In genomic region chr2:20593072-20594034, GRCh38 we compare ENCODE assay signal across 1 cellular context.
TF ChIP-seq lines count a peak whose summit lies in the region.

No MANE protein-coding gene starts in this region.

TF ChIP-seq in HepG2, 621 proteins besides CTCF, POLR2A, EP300 and RAD21 (continues in another document):
- TF ChIP-seq AHDC1 (CRISPR knock-in tag; IDR thresholded peaks at IDR 0.05; ENCODE audit: borderline replicate concordance) (peak; percentile 95), PHF5A (CRISPR knock-in tag; IDR thresholded peaks at IDR 0.05; ENCODE audit: low read depth, unreplicated experiment) (peak; percentile 91), ZNF510 (CRISPR knock-in tag; IDR thresholded peaks at IDR 0.05; ENCODE audit: low read depth) (peak; percentile 90; the same call in 1 of the 2 replicates), JARID2 (CRISPR knock-in tag; IDR thresholded peaks at IDR 0.05; ENCODE audit: insufficient replicate concordance) (peak; percentile 21), ZNF12 (CRISPR knock-in tag; IDR thresholded peaks at IDR 0.05) (peak; percentile 72; the same call in 1 of the 2 replicates), IKZF1 (IDR thresholded peaks at IDR 0.05) (no peak), CEBPB (IDR thresholded peaks at IDR 0.05; ENCODE audit: borderline replicate concordance, low read depth, low read length) (peak; percentile 60; the same call in 1 of the 2 replicates), ZNF343 (CRISPR knock-in tag; IDR thresholded peaks at IDR 0.05) (peak; percentile 95), ZBTB8A (CRISPR knock-in tag; IDR thresholded peaks at IDR 0.05; ENCODE audit: borderline replicate concordance, low read depth) (0 out of 2 replicates have a peak, but pooled peaks have one; percentile 17), TEF (CRISPR knock-in tag; IDR thresholded peaks at IDR 0.05) (no peak), ZNF354B (CRISPR knock-in tag; IDR thresholded peaks at IDR 0.05) (peak; percentile 98), ZFYVE20 (CRISPR knock-in tag; IDR thresholded peaks at IDR 0.05; ENCODE audit: borderline replicate concordance, low read depth) (no peak), ZNF446 (CRISPR knock-in tag; IDR thresholded peaks at IDR 0.05) (peak; percentile 89; the same call in 1 of the 2 replicates), HNF4G (IDR thresholded peaks at IDR 0.05; ENCODE audit: borderline replicate concordance, low read depth, low read length) (peak; percentile 99), HNF4G (CRISPR knock-in tag; IDR thresholded peaks at IDR 0.05; ENCODE audit: borderline replicate concordance, low read depth) (peak; percentile 100), ATAD3A (CRISPR knock-in tag; IDR thresholded peaks at IDR 0.05) (no peak), CCAR2 (optimal IDR thresholded peaks at IDR 0.05; ENCODE audit: low read depth, low read length) (peak; percentile 86), PATZ1 (CRISPR knock-in tag; IDR thresholded peaks at IDR 0.05) (peak; percentile 99), REXO4 (CRISPR knock-in tag; IDR thresholded peaks at IDR 0.05; ENCODE audit: borderline replicate concordance) (no peak), ZBTB33 (CRISPR knock-in tag; IDR thresholded peaks at IDR 0.05) (peak; percentile 88), ELK4 (CRISPR knock-in tag; IDR thresholded peaks at IDR 0.05; ENCODE audit: borderline replicate concordance) (no peak), FOXM1 (CRISPR knock-in tag; IDR thresholded peaks at IDR 0.05) (no peak), CAMTA2 (CRISPR knock-in tag; IDR thresholded peaks at IDR 0.05; ENCODE audit: borderline replicate concordance) (peak; percentile 57; the same call in 1 of the 2 replicates), ARID2 (CRISPR knock-in tag; IDR thresholded peaks at IDR 0.05; ENCODE audit: borderline replicate concordance) (peak; percentile 99; the same call in 1 of the 2 replicates), MLLT10 (CRISPR knock-in tag; IDR thresholded peaks at IDR 0.05) (no peak), ZFP62 (CRISPR knock-in tag; IDR thresholded peaks at IDR 0.05) (no peak), ZNF879 (CRISPR knock-in tag; IDR thresholded peaks at IDR 0.05) (no peak), HMGXB3 (CRISPR knock-in tag; IDR thresholded peaks at IDR 0.05; ENCODE audit: borderline replicate concordance) (peak; percentile 94), ATF6 (CRISPR knock-in tag; conservative IDR thresholded peaks at IDR 0.05) (no peak), FLYWCH1 (CRISPR knock-in tag; IDR thresholded peaks at IDR 0.05) (no peak), MTF1 (CRISPR knock-in tag; IDR thresholded peaks at IDR 0.05) (no peak), ZNF251 (CRISPR knock-in tag; IDR thresholded peaks at IDR 0.05) (no peak), RBM22 (optimal IDR thresholded peaks at IDR 0.05; ENCODE audit: low read length) (no peak), ZSCAN20 (CRISPR knock-in tag; IDR thresholded peaks at IDR 0.05; ENCODE audit: borderline replicate concordance) (no peak), NAIF1 (CRISPR knock-in tag; IDR thresholded peaks at IDR 0.05; ENCODE audit: borderline replicate concordance) (peak; percentile 95), ZNF691 (CRISPR knock-in tag; IDR thresholded peaks at IDR 0.05; ENCODE audit: borderline replicate concordance, low read depth) (peak; percentile 98; the same call in 1 of the 2 replicates), ZNF121 (CRISPR knock-in tag; IDR thresholded peaks at IDR 0.05) (peak; percentile 91), FOXP4 (CRISPR knock-in tag; IDR thresholded peaks at IDR 0.05) (peak; percentile 98), ZNF441 (CRISPR knock-in tag; IDR thresholded peaks at IDR 0.05; ENCODE audit: borderline replicate concordance) (peak; percentile 80)
